20 cellular contexts compared by ENCODE assay signal in the genomic region with DNA sequence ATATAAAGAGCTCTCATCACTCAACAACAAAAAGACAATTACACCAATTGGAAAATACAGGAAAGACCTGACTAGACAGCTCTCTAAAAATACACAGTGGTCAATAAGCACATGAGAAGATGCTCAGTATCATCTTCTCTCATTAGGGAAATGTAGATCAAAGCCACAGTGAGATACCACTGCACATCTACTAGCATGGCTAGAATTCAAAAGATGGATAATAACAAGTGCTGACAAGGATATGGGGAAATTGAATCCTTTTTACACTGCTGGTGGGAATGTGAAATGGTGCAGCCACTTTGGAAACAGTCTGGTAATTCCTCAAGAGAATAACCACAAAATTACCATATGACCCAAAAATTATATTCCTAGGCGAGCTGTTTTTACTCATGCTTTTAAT. TPM values are rescaled to one million over a fixed set of nuclear protein-coding genes. Genes with fewer than 3 reads are reported as not detected.
DNase-seq lines count a peak whose midpoint lies in the region; ATAC-seq and TF ChIP-seq lines count a peak whose summit lies in the region.
"Had no signal": no experiment of that assay in that cellular context is flagged by ENCODE, and none has a peak within 500 bp of the region (broad histone marks: within the 10 kb centered on the region; RNA-seq: fewer than 3 reads in every experiment).

No MANE protein-coding gene starts in this region.

- no peaks in the 10 kb centered on the region for H3K27me3 Mint-ChIP-seq in progenitor cell of endocrine pancreas
- H3K27me3 Mint-ChIP-seq in activated CD4-positive, alpha-beta T cell treated with anti-CD3 and anti-CD28 coated beads for 36 hours, result no peaks in the 10 kb centered on the region

- H3K27me3 ChIP-seq in skeletal muscle satellite cell (ENCODE audit: control insufficient read depth, insufficient read depth, low read length), result no peaks in the 10 kb centered on the region
- H3K27me3 ChIP-seq: BLaER1 had no signal

- H3K9me3 ChIP-seq in HEK293 (ENCODE audit: control insufficient read depth, insufficient read depth, low read depth, low read length) (no peaks in the 10 kb centered on the region), skeletal muscle satellite cell (replicated peaks; ENCODE audit: low read length) (no peaks in the 10 kb centered on the region)

- intact Hi-C loops in activated CD4-positive, alpha-beta T cell treated with anti-CD3 and anti-CD28 coated beads for 36 hours (cut with DNase I, micrococcal nuclease), result no loop called here

- H3K9me3 Mint-ChIP-seq in progenitor cell of endocrine pancreas (ENCODE audit: low read depth), result peaks cover 3% of the 10 kb centered on the region
- no peaks in the 10 kb centered on the region for H3K9me3 Mint-ChIP-seq in activated CD4-positive, alpha-beta T cell treated with anti-CD3 and anti-CD28 coated beads for 36 hours (ENCODE audit: low read depth)

- H3K27ac Mint-ChIP-seq in progenitor cell of endocrine pancreas, result no peak overlapping the region
- H3K27ac Mint-ChIP-seq in activated CD4-positive, alpha-beta T cell treated with anti-CD3 and anti-CD28 coated beads for 36 hours, result no peak overlapping the region
- H3K27ac Mint-ChIP-seq: CD4-positive, CD25-positive, alpha-beta regulatory T cell had no signal

- DNase-seq in RWPE1 (ENCODE audit: low spot score), result no peak
- DNase-seq in epithelial cell of prostate (ENCODE audit: low read depth, low spot score), result no peak
- DNase-seq in progenitor cell of endocrine pancreas (ENCODE audit: low spot score, unreplicated experiment), result no peak
- no peak for DNase-seq in activated CD4-positive, alpha-beta T cell treated with anti-CD3 and anti-CD28 coated beads for 36 hours
- DNase-seq in mesenteric fat pad (ENCODE audit: low spot score), result no peak
- DNase-seq: CD4-positive, CD25-positive, alpha-beta regulatory T cell; DMS153; DND-41; KBM-7; MM.1S; NCI-H526; NCI-H82; PC-9; RPMI8226; SHP77 treated with DMSO at 0.1 percent for 48 hours had no signal

- H3K4me3 Mint-ChIP-seq in progenitor cell of endocrine pancreas (ENCODE audit: low read depth), result no peak overlapping the region
- H3K4me3 Mint-ChIP-seq in activated CD4-positive, alpha-beta T cell treated with anti-CD3 and anti-CD28 coated beads for 36 hours, result no peak overlapping the region
- H3K4me3 Mint-ChIP-seq: CD4-positive, CD25-positive, alpha-beta regulatory T cell had no signal

- H3K4me3 ChIP-seq in HEK293 (ENCODE audit: low read depth, low read length), result no peak overlapping the region
- no peak overlapping the region for H3K4me3 ChIP-seq in skeletal muscle satellite cell (ENCODE audit: low read length)
- H3K4me3 ChIP-seq: BLaER1, PC-9, SK-N-MC had no signal

- H3K27ac ChIP-seq in HEK293 (ENCODE audit: extremely low read depth, low read depth, low read length), result no peak overlapping the region
- peak overlapping the region; percentile 99 for H3K27ac ChIP-seq in RWPE1
- H3K27ac ChIP-seq in epithelial cell of prostate, result peak overlapping the region; percentile 96
- H3K27ac ChIP-seq: BLaER1, SK-N-MC had no signal

- H3K36me3 Mint-ChIP-seq in progenitor cell of endocrine pancreas (ENCODE audit: insufficient read depth), result peaks cover 4% of the 10 kb centered on the region
- peaks cover 5% of the 10 kb centered on the region for H3K36me3 Mint-ChIP-seq in activated CD4-positive, alpha-beta T cell treated with anti-CD3 and anti-CD28 coated beads for 36 hours (ENCODE audit: low read depth)

- no peak for TF ChIP-seq CTCF in HEK293 (tag by site-specific recombination; IDR thresholded peaks at IDR 0.05)
- no peak for TF ChIP-seq CTCF in RWPE1 (conservative IDR thresholded peaks at IDR 0.05; ENCODE audit: low read depth)
- TF ChIP-seq CTCF in progenitor cell of endocrine pancreas (IDR thresholded peaks at IDR 0.05; ENCODE audit: unreplicated experiment), result no peak

- peaks cover 0 to 7% of the 10 kb centered on the region in 2 experiments; a peak in 1 of 3 replicates for H3K36me3 ChIP-seq in HEK293 (ENCODE audit: control insufficient read depth in 2 of 2, insufficient read depth in 1 of 2, low read length in 2 of 2)
- no peaks in the 10 kb centered on the region for H3K36me3 ChIP-seq in skeletal muscle satellite cell (ENCODE audit: insufficient read depth, low read length)

- H3K4me1 ChIP-seq in HEK293 (ENCODE audit: control insufficient read depth, insufficient read depth, low read length), result peaks cover 16% of the 10 kb centered on the region
- H3K4me1 ChIP-seq in skeletal muscle satellite cell (ENCODE audit: control insufficient read depth, insufficient read depth, low read length), result peaks cover 20% of the 10 kb centered on the region

- POLR2A ChIA-PET in HEK293 (lab: Yijun Ruan, JAX) (interaction anchor here (1.9 kb wide), 1 partner anchor 10 kb away, joined by 11 read pairs; the partner anchor contains the start of gene ACOT7), RWPE1 (lab: Yijun Ruan, JAX; ENCODE audit: low non-redundant PET) (no interaction called here)
- POLR2A ChIA-PET in activated CD4-positive, alpha-beta T cell treated with anti-CD3 and anti-CD28 coated beads for 36 hours (lab: Charles Lee), result interaction anchor here (1.5 kb wide), 1 partner anchor 9 kb away, joined by 4 read pairs; the partner anchor contains the start of gene ACOT7

- peaks cover 2% of the 10 kb centered on the region for H3K4me1 Mint-ChIP-seq in progenitor cell of endocrine pancreas (ENCODE audit: low read depth)
- H3K4me1 Mint-ChIP-seq in activated CD4-positive, alpha-beta T cell treated with anti-CD3 and anti-CD28 coated beads for 36 hours, result no peaks in the 10 kb centered on the region

- CTCF ChIA-PET in HEK293 (lab: Yijun Ruan, JAX) (interaction anchor here (1.2 to 1.9 kb wide), 5 partner anchors 13 to 137 kb away, joined by 3 to 6 read pairs (median 4); no protein-coding TSS in a partner anchor), RWPE1 (lab: Yijun Ruan, JAX) (interaction anchor here (0.6 to 1.6 kb wide), 3 partner anchors 21 to 821 kb away, joined by 3 to 4 read pairs (median 3); no protein-coding TSS in a partner anchor)
- CTCF ChIA-PET in activated CD4-positive, alpha-beta T cell treated with anti-CD3 and anti-CD28 coated beads for 36 hours (lab: Charles Lee), result interaction anchor here (0.9 to 1.5 kb wide), 5 partner anchors 10 to 37 kb away, joined by 3 to 6 read pairs (median 5); no protein-coding TSS in a partner anchor

- ATAC-seq in activated CD4-positive, alpha-beta T cell treated with anti-CD3 and anti-CD28 coated beads for 36 hours, result no peak

- H3K4me2 ChIP-seq in skeletal muscle satellite cell (ENCODE audit: low read length), result peak overlapping the region; percentile 91
- H3K4me2 ChIP-seq: BLaER1 had no signal

- no peak overlapping the region for H3K9ac ChIP-seq in skeletal muscle satellite cell (ENCODE audit: low read depth, low read length)
- H3K9ac ChIP-seq: BLaER1 had no signal

TF ChIP-seq in HEK293, 187 proteins besides CTCF, POLR2A, EP300 and RAD21:
- TF ChIP-seq ZNF184 (tag by site-specific recombination; IDR thresholded peaks at IDR 0.05), result peak; percentile 100
- TF ChIP-seq SETDB1 (IDR thresholded peaks at IDR 0.05; ENCODE audit: insufficient read length, low read length), result peak; percentile 75
- TF ChIP-seq TRIM28 (IDR thresholded peaks at IDR 0.05; ENCODE audit: borderline replicate concordance, low read length), result peak; percentile 54; the same call in 1 of the 2 replicates
- TF ChIP-seq ZNF501 (tag by site-specific recombination; IDR thresholded peaks at IDR 0.05), result no peak

RNA-seq across cellular contexts. Expression of gene ACOT7, which starts 9.4 kb away (rescaled TPM):
- total RNA-seq in skeletal muscle satellite cell (2012; rRNA removed), result 37.1 and 45.9 TPM in 2 replicates
- total RNA-seq in progenitor cell of endocrine pancreas (30.2 and 30.3 TPM in 2 replicates), mesenteric fat pad (9.6 TPM)
- 10 to 100 TPM; 93.8 to 99.2 TPM for total RNA-seq in activated CD4-positive, alpha-beta T cell treated with anti-CD3 and anti-CD28 coated beads for 36 hours

RNA-seq across cellular contexts. Expression of gene HES2, which starts 35.6 kb away (rescaled TPM):
- under 0.01 TPM in 1 of 2 replicates, not detected in the other for total RNA-seq in skeletal muscle satellite cell (2012; rRNA removed)
- 0.07 and 0.12 TPM in 2 replicates for total RNA-seq in progenitor cell of endocrine pancreas
- under 1 TPM in 1 of 2 experiments, not detected in 1; 0.05 TPM for total RNA-seq in activated CD4-positive, alpha-beta T cell treated with anti-CD3 and anti-CD28 coated beads for 36 hours
- 0.19 TPM for total RNA-seq in mesenteric fat pad
- total RNA-seq: CD4-positive, CD25-positive, alpha-beta regulatory T cell had no signal

RNA-seq across cellular contexts. Expression of gene ESPN, which starts 40.4 kb away (rescaled TPM):
- under 0.01 TPM in 1 of 2 replicates, not detected in the other for total RNA-seq in skeletal muscle satellite cell (2012; rRNA removed)
- total RNA-seq in progenitor cell of endocrine pancreas (49.5 and 54.0 TPM in 2 replicates), mesenteric fat pad (0.80 TPM)
- under 1 TPM; 0.14 to 0.55 TPM for total RNA-seq in activated CD4-positive, alpha-beta T cell treated with anti-CD3 and anti-CD28 coated beads for 36 hours
- total RNA-seq: HT1080 had no signal

Comparison
In these comparisons a context has a peak if more than half of its experiments do, and no peak if none do; other contexts are left out.
1. RNA of gene ESPN, which starts 40.4 kb away (total RNA-seq): 49.5 to 54.0 TPM in progenitor cell of endocrine pancreas; 0.80 TPM in mesenteric fat pad (single experiment) and 0.14 to 0.55 TPM in activated CD4-positive, alpha-beta T cell treated with anti-CD3 and anti-CD28 coated beads for 36 hours; every median in the first group is over 10 times any median in the second.